8 cellular contexts compared by ENCODE assay signal in genomic region chr5:134594797-134595457, GRCh38. TPM values are rescaled to one million over a fixed set of nuclear protein-coding genes. Genes with fewer than 3 reads are reported as not detected.
DNase-seq lines count a peak whose midpoint lies in the region; ATAC-seq, FAIRE-seq and TF ChIP-seq lines count a peak whose summit lies in the region.
"Had no signal": no experiment of that assay in that cellular context is flagged by ENCODE, and none has a peak within 500 bp of the region (broad histone marks: within the 10 kb centered on the region; RNA-seq: fewer than 3 reads in every experiment).

No MANE protein-coding gene starts in this region.

- H3K36me3 ChIP-seq in H1 (ENCODE audit: control insufficient read depth in 2 of 4, insufficient read depth in 4 of 4, low read length in 3 of 4) (no peaks in the 10 kb centered on the region), testis (ENCODE audit: low read depth, missing control alignments) (no peaks in the 10 kb centered on the region)

- H3K9me3 ChIP-seq in H1 (ENCODE audit: insufficient read depth in 2 of 2, low read depth in 1 of 2, low read length in 1 of 2) (no peaks in the 10 kb centered on the region), testis (no peaks in the 10 kb centered on the region)

- POLR2A ChIA-PET in H1 (lab: Charles Lee; ENCODE audit: partially characterized antibody): interaction anchor here (1.0 to 4.7 kb wide), 4 partner anchors 11 to 258 kb away, joined by 3 to 13 read pairs (median 4); partner anchors contain the start of genes CDKN2AIPNL and SEC24A

- CTCF ChIA-PET in H1 (lab: Charles Lee; ENCODE audit: partially characterized antibody): interaction anchor here (1.0 to 6.2 kb wide), 2 partner anchors 7 to 1349 kb away, joined by 3 to 48 read pairs; no protein-coding TSS in a partner anchor

- no peak for DNase-seq in H1 (ENCODE audit: low read depth in 1 of 2, low spot score in 2 of 2)
- no peak for DNase-seq in NOMO-1 (lab: John Stamatoyannopoulos, UW; ENCODE audit: unreplicated experiment in 2 of 2)
- DNase-seq in testis: no peak
- no peak for DNase-seq in SIG-M5 (lab: John Stamatoyannopoulos, UW)

- no peaks in the 10 kb centered on the region for H3K79me2 ChIP-seq in H1 (ENCODE audit: control insufficient read depth in 1 of 2, insufficient read depth in 2 of 2, low read length in 2 of 2)

- H4K5ac ChIP-seq in H1 (ENCODE audit: insufficient read length, low read depth, low read length): no peak overlapping the region

- FAIRE-seq in H1 (lab: Jason Lieb, UNC): no peak

- H3K23ac ChIP-seq in H1 (ENCODE audit: insufficient read length): no peak overlapping the region

- H2BK20ac ChIP-seq in H1 (ENCODE audit: low read length): peak overlapping the region; percentile 44; the same call in 1 of the 2 replicates

- H3K14ac ChIP-seq in H1 (ENCODE audit: insufficient read length): no peak overlapping the region

- ATAC-seq in GM18511 (IDR thresholded peaks at IDR 0.05; ENCODE audit: unreplicated experiment): peak; percentile 86
- peak; percentile 55 for ATAC-seq in GM19467 (IDR thresholded peaks at IDR 0.05; ENCODE audit: unreplicated experiment)
- peak; percentile 60 for ATAC-seq in HG03571 (IDR thresholded peaks at IDR 0.05; ENCODE audit: unreplicated experiment)

- intact Hi-C loops in testis (cut with DNase I; ENCODE audit: low total_unique reads): no loop called here

- no peak overlapping the region for H3K4me2 ChIP-seq in H1 (ENCODE audit: insufficient read depth in 1 of 2, low read depth in 2 of 2, low read length in 2 of 2)

- H2BK120ac ChIP-seq in H1 (replicated peaks; ENCODE audit: low read depth, low read length): no peak overlapping the region

- no peak overlapping the region for H3K18ac ChIP-seq in H1 (ENCODE audit: extremely low read depth, low read length)

- peaks cover 2% of the 10 kb centered on the region; the same call in 1 of the 2 replicates for H3K23me2 ChIP-seq in H1 (ENCODE audit: low read depth, low read length)

- H3K4me1 ChIP-seq in H1 (replicated peaks in 1 of 4; ENCODE audit: control insufficient read depth in 3 of 4, insufficient read depth in 4 of 4, low read length in 3 of 4) (peaks cover 14 to 24% (median 17%) of the 10 kb centered on the region in 4 experiments), testis (no peaks in the 10 kb centered on the region)

- H4K8ac ChIP-seq in H1 (ENCODE audit: extremely low read depth, insufficient read depth, low read length): no peak overlapping the region

- H3K4me3 ChIP-seq in H1 (ENCODE audit: extremely low read depth in 1 of 4, insufficient read depth in 2 of 4, low read depth in 3 of 4, low read length in 4 of 4) (no peak overlapping the region), testis (no peak overlapping the region)
- H3K4me3 ChIP-seq: lung had no signal

- TF ChIP-seq RAD21 in H1 (IDR thresholded peaks at IDR 0.05 in 1 of 2, conservative IDR thresholded peaks at IDR 0.05 in 1 of 2; ENCODE audit: low read depth in 2 of 2, low read length in 2 of 2): no peak

- no peak overlapping the region for H2AK5ac ChIP-seq in H1 (ENCODE audit: low read depth, low read length)

- H3K56ac ChIP-seq in H1 (replicated peaks; ENCODE audit: insufficient read length, low read depth, low read length): no peak overlapping the region

- TF ChIP-seq CTCF in H1 (IDR thresholded peaks at IDR 0.05; ENCODE audit: control extremely low read depth in 1 of 3, insufficient read depth in 1 of 3, low read depth in 1 of 3, low read length in 3 of 3) (no peak), testis (IDR thresholded peaks at IDR 0.05) (no peak)

- peak overlapping the region; percentile 61 for H4K91ac ChIP-seq in H1 (replicated peaks; ENCODE audit: insufficient read length, low read length)

- H2BK5ac ChIP-seq in H1 (ENCODE audit: low read depth, low read length): peak overlapping the region; percentile 35; the same call in 1 of the 2 replicates

- H3K27me3 ChIP-seq in H1 (replicated peaks in 1 of 4; ENCODE audit: control insufficient read depth in 3 of 4, extremely low read depth in 1 of 4, insufficient read depth in 3 of 4, low read length in 3 of 4) (no peaks in the 10 kb centered on the region), testis (no peaks in the 10 kb centered on the region)

- no peak overlapping the region for H3K9ac ChIP-seq in H1 (replicated peaks in 1 of 4; ENCODE audit: extremely low read depth in 1 of 4, low read depth in 3 of 4, low read length in 3 of 4)

- H3K79me1 ChIP-seq in H1 (ENCODE audit: low read depth, low read length): no peaks in the 10 kb centered on the region

- no peak overlapping the region for H2AFZ ChIP-seq in H1 (ENCODE audit: low read length)

- TF ChIP-seq POLR2A in H1 (IDR thresholded peaks at IDR 0.05; ENCODE audit: control extremely low read depth in 1 of 2, low read depth in 2 of 2, low read length in 2 of 2): no peak
- TF ChIP-seq POLR2A in testis (IDR thresholded peaks at IDR 0.05): no peak

- no peak overlapping the region for H3K4ac ChIP-seq in H1 (replicated peaks; ENCODE audit: insufficient read length, low read depth, low read length)

- H4K20me1 ChIP-seq in H1 (replicated peaks in 1 of 2; ENCODE audit: control insufficient read depth in 1 of 2, insufficient read depth in 2 of 2, low read length in 2 of 2): no peaks in the 10 kb centered on the region

- no peak overlapping the region for H2BK15ac ChIP-seq in H1 (ENCODE audit: low read length)

- H3K27ac ChIP-seq in H1 (ENCODE audit: low read depth, low read length): no peak overlapping the region
- H3K27ac ChIP-seq in testis: no peak overlapping the region

- 86% methylated on average over 3 of the region's 3 CpGs; no CpG with 5 or more reads in 1 of the 2 experiments for WGBS in H1 (ENCODE audit: extremely low coverage in 1 of 2, insufficient coverage in 1 of 2, insufficient read length in 1 of 2, insufficient replicate concordance in 2 of 2, low coverage in 1 of 2, low lambda C conversion rate in 2 of 2, missing lambda C conversion rate in 1 of 2), 2 experiments
- WGBS in testis, 2 donors: 84 to 86% methylated on average over 3 of the region's 3 CpGs

- no peak for TF ChIP-seq EP300 in H1 (IDR thresholded peaks at IDR 0.05; ENCODE audit: borderline replicate concordance in 1 of 2, low read depth in 2 of 2, low read length in 2 of 2)

- peak overlapping the region; percentile 94; the same call in 1 of the 2 replicates for H2BK12ac ChIP-seq in H1 (ENCODE audit: low read depth, low read length)

TF ChIP-seq in H1, 55 proteins besides CTCF, POLR2A, EP300 and RAD21:
- TF ChIP-seq CTBP2 (IDR thresholded peaks at IDR 0.05; ENCODE audit: borderline replicate concordance, insufficient read depth, insufficient read length, low read length): no peak
- TF ChIP-seq BRCA1 (IDR thresholded peaks at IDR 0.05; ENCODE audit: low read depth, low read length): no peak
- TF ChIP-seq RXRA (IDR thresholded peaks at IDR 0.05; ENCODE audit: insufficient read depth, low read depth, low read length): no peak
- TF ChIP-seq TCF12 (IDR thresholded peaks at IDR 0.05; ENCODE audit: low read depth, low read length): no peak
- TF ChIP-seq HDAC6 (IDR thresholded peaks at IDR 0.05; ENCODE audit: low read depth, low read length): no peak
- TF ChIP-seq TBP (IDR thresholded peaks at IDR 0.05; ENCODE audit: low read depth, low read length): no peak
- TF ChIP-seq, protein P1, sequence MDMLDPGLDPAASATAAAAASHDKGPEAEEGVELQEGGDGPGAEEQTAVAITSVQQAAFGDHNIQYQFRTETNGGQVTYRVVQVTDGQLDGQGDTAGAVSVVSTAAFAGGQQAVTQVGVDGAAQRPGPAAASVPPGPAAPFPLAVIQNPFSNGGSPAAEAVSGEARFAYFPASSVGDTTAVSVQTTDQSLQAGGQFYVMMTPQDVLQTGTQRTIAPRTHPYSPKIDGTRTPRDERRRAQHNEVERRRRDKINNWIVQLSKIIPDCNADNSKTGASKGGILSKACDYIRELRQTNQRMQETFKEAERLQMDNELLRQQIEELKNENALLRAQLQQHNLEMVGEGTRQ (IDR thresholded peaks at IDR 0.05; ENCODE audit: low read length): no peak
- TF ChIP-seq POU5F1 (IDR thresholded peaks at IDR 0.05; ENCODE audit: low read depth, low read length): no peak
- TF ChIP-seq SIX5 (IDR thresholded peaks at IDR 0.05; ENCODE audit: low read depth, low read length): no peak

RNA-seq across cellular contexts. Expression of gene SAR1B, which starts 37.7 kb away (rescaled TPM):
- total RNA-seq in H1 (2021; fragmentation: NEBNext Ultra II Directional; extraction: Animal tissue kit (Norgen Biotek cat#: 25700)): 36.3 and 37.5 TPM in 2 replicates
- polyA plus RNA-seq in H1 (2011; rRNA removed) (7.1 and 9.1 TPM in 2 replicates), testis (ENCODE audit: insufficient read depth, low read depth, low replicate concordance) (112 TPM)
- 17.6 TPM for polyA plus RNA-seq in H1 (2011; cell fraction: cytosol; rRNA removed)
- 3.8 TPM for polyA plus RNA-seq in H1 (2011; cell fraction: nucleus; rRNA removed)
- 25.3 to 33.0 TPM (median 26.8 TPM) in 4 replicates for polyA plus RNA-seq in H1 (2012, experiment 1 of 2)
- 11.2 TPM for polyA plus RNA-seq in H1 (2012, experiment 2 of 2)
- 17.0 TPM for polyA plus RNA-seq in H1 (2013, experiment 1 of 2)
- 19.3 TPM for polyA plus RNA-seq in H1 (2013, experiment 2 of 2)
- 20.4 and 39.0 TPM in 2 replicates for polyA minus RNA-seq in H1 (2011; rRNA and poly(A)+ RNA removed)
- polyA minus RNA-seq in H1 (2011; cell fraction: cytosol; rRNA and poly(A)+ RNA removed): 10.9 TPM
- 16.4 TPM for polyA minus RNA-seq in H1 (2011; cell fraction: nucleus; rRNA and poly(A)+ RNA removed)
- 10 to 100 TPM; 34.7 to 37.2 TPM for total RNA-seq in testis

RNA-seq across cellular contexts. Expression of gene SEC24A, which starts 53.7 kb away (rescaled TPM):
- 31.0 and 33.7 TPM in 2 replicates for total RNA-seq in H1 (2021; fragmentation: NEBNext Ultra II Directional; extraction: Animal tissue kit (Norgen Biotek cat#: 25700))
- polyA plus RNA-seq in H1 (2011; rRNA removed): 14.7 and 18.8 TPM in 2 replicates
- 14.9 TPM for polyA plus RNA-seq in H1 (2011; cell fraction: cytosol; rRNA removed)
- 15.7 TPM for polyA plus RNA-seq in H1 (2011; cell fraction: nucleus; rRNA removed)
- polyA plus RNA-seq in H1 (2012, experiment 1 of 2): 10.8 to 15.6 TPM (median 13.3 TPM) in 4 replicates
- polyA plus RNA-seq in H1 (2012, experiment 2 of 2): 1.5 TPM
- polyA plus RNA-seq in H1 (2013, experiment 1 of 2): 17.5 TPM
- 17.6 TPM for polyA plus RNA-seq in H1 (2013, experiment 2 of 2)
- 40.7 and 50.8 TPM in 2 replicates for polyA minus RNA-seq in H1 (2011; rRNA and poly(A)+ RNA removed)
- polyA minus RNA-seq in H1 (2011; cell fraction: cytosol; rRNA and poly(A)+ RNA removed): 17.9 TPM
- 27.6 TPM for polyA minus RNA-seq in H1 (2011; cell fraction: nucleus; rRNA and poly(A)+ RNA removed)
- total RNA-seq in testis: 10 to 100 TPM; 13.7 to 16.7 TPM
- 10.3 TPM for polyA plus RNA-seq in testis (ENCODE audit: insufficient read depth, low read depth, low replicate concordance)
